8 cellular contexts compared by ENCODE assay signal in genomic region chr9:1460143-1460769, GRCh38.
DNase-seq lines count a peak whose midpoint lies in the region; ATAC-seq and TF ChIP-seq lines count a peak whose summit lies in the region.

No MANE protein-coding gene starts in this region.

- no peak overlapping the region for H3K27ac Mint-ChIP-seq in activated CD4-positive, alpha-beta T cell treated with anti-CD3 and anti-CD28 coated beads for 36 hours

- no peaks in the 10 kb centered on the region for H3K9me3 Mint-ChIP-seq in activated CD4-positive, alpha-beta T cell treated with anti-CD3 and anti-CD28 coated beads for 36 hours (ENCODE audit: low read depth)

- H3K27me3 Mint-ChIP-seq in activated CD4-positive, alpha-beta T cell treated with anti-CD3 and anti-CD28 coated beads for 36 hours, result peaks cover 10% of the 10 kb centered on the region

- peak; percentile 98 for TF ChIP-seq CTCF in NB4 (IDR thresholded peaks at IDR 0.05; ENCODE audit: low read depth, low read length)

- H3K4me3 Mint-ChIP-seq in activated CD4-positive, alpha-beta T cell treated with anti-CD3 and anti-CD28 coated beads for 36 hours, result no peak overlapping the region

- CTCF ChIA-PET in activated CD4-positive, alpha-beta T cell treated with anti-CD3 and anti-CD28 coated beads for 36 hours (lab: Charles Lee), result interaction anchor here (0.5 to 1.0 kb wide), 3 partner anchors 12 to 625 kb away, joined by 3 to 5 read pairs (median 4); no protein-coding TSS in a partner anchor

- POLR2A ChIA-PET in activated CD4-positive, alpha-beta T cell treated with anti-CD3 and anti-CD28 coated beads for 36 hours (lab: Charles Lee), result interaction anchor here (0.6 kb wide), 1 partner anchor 620 kb away, joined by 3 read pairs; no protein-coding TSS in a partner anchor

- no peak for TF ChIP-seq POLR2A in NB4 (IDR thresholded peaks at IDR 0.05; ENCODE audit: extremely low read depth, insufficient read length)

- peak; percentile 42 for ATAC-seq in activated CD4-positive, alpha-beta T cell treated with anti-CD3 and anti-CD28 coated beads for 36 hours
- ATAC-seq in GM21619 (IDR thresholded peaks at IDR 0.05; ENCODE audit: unreplicated experiment), result peak; percentile 74
- peak; percentile 39 for ATAC-seq in esophagus mucosa

- intact Hi-C loops in activated CD4-positive, alpha-beta T cell treated with anti-CD3 and anti-CD28 coated beads for 36 hours (cut with DNase I, micrococcal nuclease), result loop anchor here (1.0 to 10.0 kb wide), 3 partner anchors 145 to 625 kb away; no protein-coding TSS in a partner anchor

- H3K4me3 ChIP-seq in NB4 (ENCODE audit: low read depth, low read length), result no peak overlapping the region

- peak; percentile 30 for DNase-seq in activated CD4-positive, alpha-beta T cell treated with anti-CD3 and anti-CD28 coated beads for 36 hours
- DNase-seq in activated CD4-positive, alpha-beta T cell treated with anti-CD3 and anti-CD28 coated beads for 1 hour, result no peak
- DNase-seq in NB4 (ENCODE audit: low read depth) (peak; percentile 51), SKM-1 (lab: John Stamatoyannopoulos, UW; ENCODE audit: unreplicated experiment) (no peak), activated gamma-delta T cell treated with Interleukin-2 at 50 U/mL for 16 hours (no peak), activated gamma-delta T cell (lab: John Stamatoyannopoulos, UW) (no peak)

- peaks cover 4% of the 10 kb centered on the region for H3K4me1 Mint-ChIP-seq in activated CD4-positive, alpha-beta T cell treated with anti-CD3 and anti-CD28 coated beads for 36 hours

- no peaks in the 10 kb centered on the region for H3K36me3 Mint-ChIP-seq in activated CD4-positive, alpha-beta T cell treated with anti-CD3 and anti-CD28 coated beads for 36 hours (ENCODE audit: low read depth)

Comparison
In these comparisons a context has a peak if more than half of its experiments do, and no peak if none do; other contexts are left out.
1. DNase-seq: peak in activated CD4-positive, alpha-beta T cell treated with anti-CD3 and anti-CD28 coated beads for 36 hours (single experiment) and NB4 (single experiment); none in activated CD4-positive, alpha-beta T cell treated with anti-CD3 and anti-CD28 coated beads for 1 hour (single experiment), SKM-1 (single experiment), activated gamma-delta T cell treated with Interleukin-2 at 50 U/mL for 16 hours (single experiment) and activated gamma-delta T cell (single experiment).
2. Peak in every context shown above with its lines, with median percentiles within 50 percentile points of each other: ATAC-seq.